19 cellular contexts compared by ENCODE assay signal in genomic region chr3:64117483-64117882, GRCh38.
DNase-seq lines count a peak whose midpoint lies in the region; ATAC-seq, FAIRE-seq and TF ChIP-seq lines count a peak whose summit lies in the region.
"Had no signal": no experiment of that assay in that cellular context is flagged by ENCODE, and none has a peak within 500 bp of the region (broad histone marks: within the 10 kb centered on the region; RNA-seq: fewer than 3 reads in every experiment).

No MANE protein-coding gene starts in this region.

- ATAC-seq in SK-N-SH treated with all-trans-retinoic acid at 6 μM for 48 hours, result peak; percentile 55
- ATAC-seq in sciatic nerve, result no peak

- no peak for TF ChIP-seq POLR2A in H54 (IDR thresholded peaks at IDR 0.05; ENCODE audit: low read depth, low read length)

- DNase-seq in H54 (ENCODE audit: insufficient read length, low spot score) (no peak), retina (no peak), NCI-H1436 (lab: John Stamatoyannopoulos, UW) (no peak), sciatic nerve (ENCODE audit: low spot score) (no peak)
- DNase-seq: 8988T; ACHN; BE2C; C1 segment of cervical spinal cord; CD4-positive, alpha-beta memory T cell; CD4-positive, CD25-positive, alpha-beta regulatory T cell; CD8-positive, alpha-beta memory T cell; COR-L47; DMS79 treated with DMSO at 0.1 percent for 48 hours; GF-D8 had no signal

- FAIRE-seq in H54 (lab: Jason Lieb, UNC), result peak; percentile 43
- FAIRE-seq: A204.1, G401.6, GM12891, GM19239 had no signal

- intact Hi-C loops in sciatic nerve (cut with DNase I), result no loop called here

TF ChIP-seq in SK-N-SH treated with all-trans-retinoic acid at 6 μM for 48 hours, 23 proteins besides CTCF, POLR2A, EP300 and RAD21:
- no peak for TF ChIP-seq ESRRG (CRISPR knock-in tag; IDR thresholded peaks at IDR 0.05)
